In genomic region chr22:19178659-19179471, GRCh38 we compare ENCODE assay signal across 8 cellular contexts. TPM values are rescaled to one million over a fixed set of nuclear protein-coding genes. Genes with fewer than 3 reads are reported as not detected.
DNase-seq lines count a peak whose midpoint lies in the region; ATAC-seq and TF ChIP-seq lines count a peak whose summit lies in the region.

SLC25A1 (minus strand) TSS chr22:19178736; CDS start chr22:19178673, 63 bp downstream.

- TF ChIP-seq CTCF in WERI-Rb-1 (IDR thresholded peaks at IDR 0.05; ENCODE audit: low read depth, low read length), result no peak
- peak in 1 of 3 donors; percentile 8 for TF ChIP-seq CTCF in breast epithelium (IDR thresholded peaks at IDR 0.05)

- H3K4me1 ChIP-seq in breast epithelium, result peaks cover 7 to 26% of the 10 kb centered on the region in 2 donors

- H3K27me3 ChIP-seq in WERI-Rb-1 (ENCODE audit: insufficient read depth, low read depth, severe bottlenecking) (no peaks in the 10 kb centered on the region), breast epithelium (no peaks in the 10 kb centered on the region)

- peak within 1 kb of the TSS; percentile 79 for H3K4me3 ChIP-seq in WERI-Rb-1 (ENCODE audit: low read depth, low read length)
- H3K4me3 ChIP-seq in breast epithelium, result peak within 1 kb of the TSS; percentile 78 to 86 (median 85)
- H3K4me3 ChIP-seq in skin epidermis, result peak within 1 kb of the TSS; percentile 75 to 94 (median 91)

- no peak for TF ChIP-seq POLR2A in breast epithelium (IDR thresholded peaks at IDR 0.05)

- H3K9me3 ChIP-seq in WERI-Rb-1 (ENCODE audit: severe bottlenecking) (no peaks in the 10 kb centered on the region), breast epithelium (no peaks in the 10 kb centered on the region)

- peak; percentile 48 for ATAC-seq in HG03039 (IDR thresholded peaks at IDR 0.05; ENCODE audit: unreplicated experiment)

- H3K36me3 ChIP-seq in WERI-Rb-1 (peaks cover 14% of the 10 kb centered on the region; the same call in 1 of the 2 replicates), breast epithelium (no peaks in the 10 kb centered on the region)

- DNase-seq in SIG-M5 treated with dmso at 0.1 percent for 504 hours (lab: John Stamatoyannopoulos, UW; ENCODE audit: unreplicated experiment) (peak; percentile 76), SIG-M5 (lab: John Stamatoyannopoulos, UW) (no peak), NCI-H2171 (lab: John Stamatoyannopoulos, UW) (peak; percentile 91), WERI-Rb-1 (peak; percentile 89), breast epithelium (ENCODE audit: low spot score in 2 of 2) (peak; percentile 85 to 86), iPS-NIHi11 (ENCODE audit: low spot score) (peak; percentile 97)

- intact Hi-C loops in breast epithelium (cut with DNase I; ENCODE audit: low total_unique reads), result loop anchor here (5.0 kb wide), 1 partner anchor 1272 kb away; no protein-coding TSS in a partner anchor

- H3K27ac ChIP-seq in WERI-Rb-1 (peak within 1 kb of the TSS; percentile 86), breast epithelium (peak within 1 kb of the TSS; percentile 91 to 98), skin epidermis (peak within 1 kb of the TSS; percentile 48 to 94 (median 86))

RNA-seq across cellular contexts. Expression of gene SLC25A1, which starts in this region (rescaled TPM):
- total RNA-seq in breast epithelium, result 100 to 1,000 TPM in 1 of 3 donors, 10 to 100 TPM in 2; 49.2 to 140 (median 50.2) TPM
